1 cellular context compared by ENCODE assay signal in the genomic region with DNA sequence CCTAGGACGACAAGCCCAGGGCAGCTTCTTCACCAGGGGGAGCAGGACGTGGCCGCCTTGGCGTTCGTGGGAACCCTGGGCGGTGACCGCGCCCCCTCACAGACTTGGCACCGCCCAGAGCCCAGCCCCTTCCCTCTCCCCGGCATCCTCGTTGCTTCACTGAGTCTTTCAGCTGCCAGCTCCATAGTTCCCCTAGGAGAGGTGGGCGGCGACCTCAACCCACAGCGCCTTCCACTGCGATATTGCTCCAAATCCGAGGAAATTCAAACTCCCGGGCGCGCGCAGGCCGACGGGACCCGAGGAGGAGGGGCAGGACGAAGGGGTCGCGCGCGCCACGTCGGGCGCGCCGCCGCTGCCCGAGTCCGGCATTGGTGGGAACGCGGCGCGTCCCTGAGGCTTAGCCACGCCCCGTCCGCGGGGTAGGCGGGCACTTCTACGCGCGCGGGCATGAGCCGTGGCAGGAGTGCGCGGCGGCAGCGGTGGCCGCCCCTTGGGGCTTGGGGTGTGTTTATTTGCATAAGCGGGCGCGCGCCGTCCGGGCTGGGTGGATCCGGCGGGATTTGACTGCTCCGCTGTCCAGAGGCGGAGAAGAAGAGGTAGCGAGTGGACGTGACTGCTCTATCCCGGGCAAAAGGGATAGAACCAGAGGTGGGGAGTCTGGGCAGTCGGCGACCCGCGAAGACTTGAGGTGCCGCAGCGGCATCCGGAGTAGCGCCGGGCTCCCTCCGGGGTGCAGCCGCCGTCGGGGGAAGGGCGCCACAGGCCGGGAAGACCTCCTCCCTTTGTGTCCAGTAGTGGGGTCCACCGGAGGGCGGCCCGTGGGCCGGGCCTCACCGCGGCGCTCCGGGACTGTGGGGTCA.
A peak's percentile ranks its signal among the peaks of the same experiment; 100 is the strongest.
TF ChIP-seq lines count a peak whose summit lies in the region.

A gene with protein sequence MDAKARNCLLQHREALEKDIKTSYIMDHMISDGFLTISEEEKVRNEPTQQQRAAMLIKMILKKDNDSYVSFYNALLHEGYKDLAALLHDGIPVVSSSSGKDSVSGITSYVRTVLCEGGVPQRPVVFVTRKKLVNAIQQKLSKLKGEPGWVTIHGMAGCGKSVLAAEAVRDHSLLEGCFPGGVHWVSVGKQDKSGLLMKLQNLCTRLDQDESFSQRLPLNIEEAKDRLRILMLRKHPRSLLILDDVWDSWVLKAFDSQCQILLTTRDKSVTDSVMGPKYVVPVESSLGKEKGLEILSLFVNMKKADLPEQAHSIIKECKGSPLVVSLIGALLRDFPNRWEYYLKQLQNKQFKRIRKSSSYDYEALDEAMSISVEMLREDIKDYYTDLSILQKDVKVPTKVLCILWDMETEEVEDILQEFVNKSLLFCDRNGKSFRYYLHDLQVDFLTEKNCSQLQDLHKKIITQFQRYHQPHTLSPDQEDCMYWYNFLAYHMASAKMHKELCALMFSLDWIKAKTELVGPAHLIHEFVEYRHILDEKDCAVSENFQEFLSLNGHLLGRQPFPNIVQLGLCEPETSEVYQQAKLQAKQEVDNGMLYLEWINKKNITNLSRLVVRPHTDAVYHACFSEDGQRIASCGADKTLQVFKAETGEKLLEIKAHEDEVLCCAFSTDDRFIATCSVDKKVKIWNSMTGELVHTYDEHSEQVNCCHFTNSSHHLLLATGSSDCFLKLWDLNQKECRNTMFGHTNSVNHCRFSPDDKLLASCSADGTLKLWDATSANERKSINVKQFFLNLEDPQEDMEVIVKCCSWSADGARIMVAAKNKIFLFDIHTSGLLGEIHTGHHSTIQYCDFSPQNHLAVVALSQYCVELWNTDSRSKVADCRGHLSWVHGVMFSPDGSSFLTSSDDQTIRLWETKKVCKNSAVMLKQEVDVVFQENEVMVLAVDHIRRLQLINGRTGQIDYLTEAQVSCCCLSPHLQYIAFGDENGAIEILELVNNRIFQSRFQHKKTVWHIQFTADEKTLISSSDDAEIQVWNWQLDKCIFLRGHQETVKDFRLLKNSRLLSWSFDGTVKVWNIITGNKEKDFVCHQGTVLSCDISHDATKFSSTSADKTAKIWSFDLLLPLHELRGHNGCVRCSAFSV (N-terminal part only) (plus strand): TSS at position 579 of the 860 bp plus-strand sequence. CDS start 3,070 bp downstream, outside the sequence.
A gene with protein sequence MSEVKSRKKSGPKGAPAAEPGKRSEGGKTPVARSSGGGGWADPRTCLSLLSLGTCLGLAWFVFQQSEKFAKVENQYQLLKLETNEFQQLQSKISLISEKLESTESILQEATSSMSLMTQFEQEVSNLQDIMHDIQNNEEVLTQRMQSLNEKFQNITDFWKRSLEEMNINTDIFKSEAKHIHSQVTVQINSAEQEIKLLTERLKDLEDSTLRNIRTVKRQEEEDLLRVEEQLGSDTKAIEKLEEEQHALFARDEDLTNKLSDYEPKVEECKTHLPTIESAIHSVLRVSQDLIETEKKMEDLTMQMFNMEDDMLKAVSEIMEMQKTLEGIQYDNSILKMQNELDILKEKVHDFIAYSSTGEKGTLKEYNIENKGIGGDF (minus strand): TSS at position 77 of the 860 bp plus-strand sequence. CDS start 87 bp downstream, outside the sequence.

TF ChIP-seq in K562, 482 proteins besides CTCF, POLR2A, EP300 and RAD21 (continued from another document and continues in another):
- TF ChIP-seq, protein P1, sequence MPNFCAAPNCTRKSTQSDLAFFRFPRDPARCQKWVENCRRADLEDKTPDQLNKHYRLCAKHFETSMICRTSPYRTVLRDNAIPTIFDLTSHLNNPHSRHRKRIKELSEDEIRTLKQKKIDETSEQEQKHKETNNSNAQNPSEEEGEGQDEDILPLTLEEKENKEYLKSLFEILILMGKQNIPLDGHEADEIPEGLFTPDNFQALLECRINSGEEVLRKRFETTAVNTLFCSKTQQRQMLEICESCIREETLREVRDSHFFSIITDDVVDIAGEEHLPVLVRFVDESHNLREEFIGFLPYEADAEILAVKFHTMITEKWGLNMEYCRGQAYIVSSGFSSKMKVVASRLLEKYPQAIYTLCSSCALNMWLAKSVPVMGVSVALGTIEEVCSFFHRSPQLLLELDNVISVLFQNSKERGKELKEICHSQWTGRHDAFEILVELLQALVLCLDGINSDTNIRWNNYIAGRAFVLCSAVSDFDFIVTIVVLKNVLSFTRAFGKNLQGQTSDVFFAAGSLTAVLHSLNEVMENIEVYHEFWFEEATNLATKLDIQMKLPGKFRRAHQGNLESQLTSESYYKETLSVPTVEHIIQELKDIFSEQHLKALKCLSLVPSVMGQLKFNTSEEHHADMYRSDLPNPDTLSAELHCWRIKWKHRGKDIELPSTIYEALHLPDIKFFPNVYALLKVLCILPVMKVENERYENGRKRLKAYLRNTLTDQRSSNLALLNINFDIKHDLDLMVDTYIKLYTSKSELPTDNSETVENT (CRISPR knock-in tag; IDR thresholded peaks at IDR 0.05) = peak; percentile 24; the same call in 1 of the 2 replicates
- peak; percentile 95 for TF ChIP-seq NCOA6 (IDR thresholded peaks at IDR 0.05)
- TF ChIP-seq ZFP30 (CRISPR knock-in tag; IDR thresholded peaks at IDR 0.05; ENCODE audit: borderline replicate concordance) = no peak
- peak; percentile 95 for TF ChIP-seq ZNF766 (CRISPR knock-in tag; conservative IDR thresholded peaks at IDR 0.05)
- TF ChIP-seq, protein P2, sequence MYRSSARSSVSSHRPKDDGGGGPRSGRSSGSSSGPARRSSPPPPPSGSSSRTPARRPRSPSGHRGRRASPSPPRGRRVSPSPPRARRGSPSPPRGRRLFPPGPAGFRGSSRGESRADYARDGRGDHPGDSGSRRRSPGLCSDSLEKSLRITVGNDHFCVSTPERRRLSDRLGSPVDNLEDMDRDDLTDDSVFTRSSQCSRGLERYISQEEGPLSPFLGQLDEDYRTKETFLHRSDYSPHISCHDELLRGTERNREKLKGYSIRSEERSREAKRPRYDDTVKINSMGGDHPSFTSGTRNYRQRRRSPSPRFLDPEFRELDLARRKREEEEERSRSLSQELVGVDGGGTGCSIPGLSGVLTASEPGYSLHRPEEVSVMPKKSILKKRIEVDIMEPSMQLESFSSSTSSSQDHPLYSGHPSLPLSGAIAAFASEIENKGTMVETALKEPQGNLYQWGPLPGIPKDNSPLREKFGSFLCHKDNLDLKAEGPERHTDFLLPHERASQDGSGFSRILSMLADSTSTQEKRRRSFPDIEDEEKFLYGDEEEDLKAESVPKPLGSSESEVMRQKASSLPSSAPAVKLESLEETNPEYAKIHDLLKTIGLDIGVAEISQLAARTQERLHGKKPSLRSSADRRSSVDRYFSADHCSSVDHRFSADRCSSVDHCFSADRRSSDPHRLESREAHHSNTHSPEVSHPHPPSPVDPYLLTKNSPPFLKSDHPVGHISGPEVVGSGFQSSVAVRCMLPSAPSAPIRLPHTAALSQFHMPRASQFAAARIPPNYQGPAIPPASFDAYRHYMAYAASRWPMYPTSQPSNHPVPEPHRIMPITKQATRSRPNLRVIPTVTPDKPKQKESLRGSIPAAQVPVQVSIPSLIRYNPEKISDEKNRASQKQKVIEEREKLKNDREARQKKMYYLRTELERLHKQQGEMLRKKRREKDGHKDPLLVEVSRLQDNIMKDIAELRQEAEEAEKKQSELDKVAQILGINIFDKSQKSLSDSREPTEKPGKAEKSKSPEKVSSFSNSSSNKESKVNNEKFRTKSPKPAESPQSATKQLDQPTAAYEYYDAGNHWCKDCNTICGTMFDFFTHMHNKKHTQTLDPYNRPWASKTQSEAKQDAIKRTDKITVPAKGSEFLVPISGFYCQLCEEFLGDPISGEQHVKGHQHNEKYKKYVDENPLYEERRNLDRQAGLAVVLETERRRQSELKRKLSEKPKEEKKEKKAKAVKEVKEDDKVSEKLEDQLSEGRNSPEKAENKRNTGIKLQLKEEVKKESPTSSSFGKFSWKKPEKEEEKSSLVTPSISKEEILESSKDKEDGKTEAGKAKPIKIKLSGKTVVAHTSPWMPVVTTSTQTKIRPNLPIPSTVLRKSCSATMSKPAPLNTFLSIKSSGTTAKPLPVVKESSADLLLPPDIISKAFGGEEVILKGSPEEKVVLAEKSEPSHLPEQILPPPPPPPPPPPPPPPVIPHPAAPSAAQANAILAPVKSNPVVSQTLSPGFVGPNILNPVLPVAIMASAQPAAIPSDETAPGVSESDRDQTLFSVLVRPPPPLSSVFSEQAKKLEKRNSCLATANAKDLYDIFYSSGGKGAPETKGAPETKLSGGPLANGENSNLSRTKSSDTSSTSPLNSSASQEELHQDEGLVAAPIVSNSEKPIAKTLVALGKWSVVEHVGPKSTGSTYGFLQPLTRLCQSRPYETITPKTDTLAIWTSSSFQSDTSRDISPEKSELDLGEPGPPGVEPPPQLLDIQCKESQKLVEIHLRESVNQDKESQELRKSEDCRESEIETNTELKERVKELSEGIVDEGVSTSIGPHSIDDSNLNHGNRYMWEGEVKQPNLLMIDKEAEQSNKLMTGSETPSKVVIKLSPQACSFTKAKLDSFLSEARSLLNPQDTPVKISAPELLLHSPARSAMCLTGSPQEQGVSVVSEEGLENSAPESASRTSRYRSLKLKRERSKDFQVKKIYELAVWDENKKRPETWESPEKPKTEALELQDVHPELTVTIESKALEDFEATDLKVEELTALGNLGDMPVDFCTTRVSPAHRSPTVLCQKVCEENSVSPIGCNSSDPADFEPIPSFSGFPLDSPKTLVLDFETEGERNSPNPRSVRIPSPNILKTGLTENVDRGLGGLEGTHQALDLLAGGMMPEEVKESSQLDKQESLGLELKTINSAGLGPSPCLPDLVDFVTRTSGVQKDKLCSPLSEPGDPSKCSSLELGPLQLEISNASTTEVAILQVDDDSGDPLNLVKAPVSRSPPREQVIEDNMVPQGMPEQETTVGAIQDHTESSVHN (IDR thresholded peaks at IDR 0.05; ENCODE audit: borderline replicate concordance in 1 of 2, low read depth in 1 of 2) = no peak
- no peak for TF ChIP-seq ZNF41 (CRISPR knock-in tag; conservative IDR thresholded peaks at IDR 0.05)
- TF ChIP-seq ZBTB8A (IDR thresholded peaks at IDR 0.05; ENCODE audit: partially characterized antibody) = no peak
- TF ChIP-seq, protein P3, sequence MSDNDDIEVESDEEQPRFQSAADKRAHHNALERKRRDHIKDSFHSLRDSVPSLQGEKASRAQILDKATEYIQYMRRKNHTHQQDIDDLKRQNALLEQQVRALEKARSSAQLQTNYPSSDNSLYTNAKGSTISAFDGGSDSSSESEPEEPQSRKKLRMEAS (CRISPR knock-in tag; IDR thresholded peaks at IDR 0.05) = no peak; the same call in 1 of the 2 replicates
- TF ChIP-seq HDAC6 (IDR thresholded peaks at IDR 0.05; ENCODE audit: low read depth, low read length) = no peak
- peak; percentile 57; the same call in 1 of the 2 replicates for TF ChIP-seq CREB1 (IDR thresholded peaks at IDR 0.05)
- TF ChIP-seq CREB1 (CRISPR knock-in tag; IDR thresholded peaks at IDR 0.05) = no peak; the same call in 1 of the 2 replicates
- no peak for TF ChIP-seq RAD51 (IDR thresholded peaks at IDR 0.05; ENCODE audit: borderline replicate concordance, low read depth)
- TF ChIP-seq, protein P4, sequence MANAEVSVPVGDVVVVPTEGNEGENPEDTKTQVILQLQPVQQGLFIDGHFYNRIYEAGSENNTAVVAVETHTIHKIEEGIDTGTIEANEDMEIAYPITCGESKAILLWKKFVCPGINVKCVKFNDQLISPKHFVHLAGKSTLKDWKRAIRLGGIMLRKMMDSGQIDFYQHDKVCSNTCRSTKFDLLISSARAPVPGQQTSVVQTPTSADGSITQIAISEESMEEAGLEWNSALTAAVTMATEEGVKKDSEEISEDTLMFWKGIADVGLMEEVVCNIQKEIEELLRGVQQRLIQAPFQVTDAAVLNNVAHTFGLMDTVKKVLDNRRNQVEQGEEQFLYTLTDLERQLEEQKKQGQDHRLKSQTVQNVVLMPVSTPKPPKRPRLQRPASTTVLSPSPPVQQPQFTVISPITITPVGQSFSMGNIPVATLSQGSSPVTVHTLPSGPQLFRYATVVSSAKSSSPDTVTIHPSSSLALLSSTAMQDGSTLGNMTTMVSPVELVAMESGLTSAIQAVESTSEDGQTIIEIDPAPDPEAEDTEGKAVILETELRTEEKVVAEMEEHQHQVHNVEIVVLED (CRISPR knock-in tag; IDR thresholded peaks at IDR 0.05) = peak; percentile 83
- TF ChIP-seq CREM (IDR thresholded peaks at IDR 0.05; ENCODE audit: low read depth) = peak; percentile 69
- TF ChIP-seq KDM5B (IDR thresholded peaks at IDR 0.05; ENCODE audit: insufficient replicate concordance, low read depth, low read length) = peak; percentile 69
- TF ChIP-seq CBFA2T3 (IDR thresholded peaks at IDR 0.05) = no peak
- TF ChIP-seq TCF3 (CRISPR knock-in tag; IDR thresholded peaks at IDR 0.05) = no peak
- TF ChIP-seq, protein P5, sequence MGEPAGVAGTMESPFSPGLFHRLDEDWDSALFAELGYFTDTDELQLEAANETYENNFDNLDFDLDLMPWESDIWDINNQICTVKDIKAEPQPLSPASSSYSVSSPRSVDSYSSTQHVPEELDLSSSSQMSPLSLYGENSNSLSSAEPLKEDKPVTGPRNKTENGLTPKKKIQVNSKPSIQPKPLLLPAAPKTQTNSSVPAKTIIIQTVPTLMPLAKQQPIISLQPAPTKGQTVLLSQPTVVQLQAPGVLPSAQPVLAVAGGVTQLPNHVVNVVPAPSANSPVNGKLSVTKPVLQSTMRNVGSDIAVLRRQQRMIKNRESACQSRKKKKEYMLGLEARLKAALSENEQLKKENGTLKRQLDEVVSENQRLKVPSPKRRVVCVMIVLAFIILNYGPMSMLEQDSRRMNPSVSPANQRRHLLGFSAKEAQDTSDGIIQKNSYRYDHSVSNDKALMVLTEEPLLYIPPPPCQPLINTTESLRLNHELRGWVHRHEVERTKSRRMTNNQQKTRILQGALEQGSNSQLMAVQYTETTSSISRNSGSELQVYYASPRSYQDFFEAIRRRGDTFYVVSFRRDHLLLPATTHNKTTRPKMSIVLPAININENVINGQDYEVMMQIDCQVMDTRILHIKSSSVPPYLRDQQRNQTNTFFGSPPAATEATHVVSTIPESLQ (CRISPR knock-in tag; IDR thresholded peaks at IDR 0.05) = no peak
- no peak for TF ChIP-seq ASH1L (IDR thresholded peaks at IDR 0.05; ENCODE audit: borderline replicate concordance, low read depth, partially characterized antibody)
- peak; percentile 44 for TF ChIP-seq FUS (optimal IDR thresholded peaks at IDR 0.05; ENCODE audit: low read depth, low read length)
- TF ChIP-seq BDP1 (IDR thresholded peaks at IDR 0.05; ENCODE audit: insufficient read depth, insufficient read length) = no peak
- TF ChIP-seq, protein P6, sequence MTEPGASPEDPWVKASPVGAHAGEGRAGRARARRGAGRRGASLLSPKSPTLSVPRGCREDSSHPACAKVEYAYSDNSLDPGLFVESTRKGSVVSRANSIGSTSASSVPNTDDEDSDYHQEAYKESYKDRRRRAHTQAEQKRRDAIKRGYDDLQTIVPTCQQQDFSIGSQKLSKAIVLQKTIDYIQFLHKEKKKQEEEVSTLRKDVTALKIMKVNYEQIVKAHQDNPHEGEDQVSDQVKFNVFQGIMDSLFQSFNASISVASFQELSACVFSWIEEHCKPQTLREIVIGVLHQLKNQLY (CRISPR knock-in tag; conservative IDR thresholded peaks at IDR 0.05) = no peak
- TF ChIP-seq ZNF507 (tag; conservative IDR thresholded peaks at IDR 0.05) = no peak
- no peak for TF ChIP-seq HNRNPH1 (optimal IDR thresholded peaks at IDR 0.05; ENCODE audit: low read depth, low read length)
- no peak for TF ChIP-seq ZKSCAN8 (CRISPR knock-in tag; IDR thresholded peaks at IDR 0.05)
